ENCODE assay signal across 1 cellular context in the genomic region with DNA sequence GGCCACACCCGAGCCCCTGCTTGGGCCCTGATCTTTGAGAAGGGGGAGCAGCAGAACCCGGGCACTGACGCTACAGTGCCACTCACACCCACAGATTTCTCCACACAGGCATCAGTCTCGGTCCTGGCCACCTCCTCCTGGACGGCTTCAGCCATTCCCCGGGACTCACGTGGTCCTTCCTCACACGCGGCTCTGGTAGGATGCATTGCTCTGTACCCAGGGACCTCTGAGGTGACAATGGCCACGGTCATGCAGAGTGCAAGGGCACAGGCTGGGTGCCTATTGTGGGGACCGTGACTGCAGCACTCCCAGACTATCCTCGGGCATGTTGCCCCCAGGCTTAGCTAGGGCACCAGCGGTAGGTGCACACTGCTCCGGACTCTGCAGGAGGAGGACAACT.
TF ChIP-seq lines count a peak whose summit lies in the region.

No MANE protein-coding gene starts in this region.

TF ChIP-seq in WTC11, 78 proteins besides CTCF, POLR2A, EP300 and RAD21 (continued from another document):
- TF ChIP-seq, protein P1, sequence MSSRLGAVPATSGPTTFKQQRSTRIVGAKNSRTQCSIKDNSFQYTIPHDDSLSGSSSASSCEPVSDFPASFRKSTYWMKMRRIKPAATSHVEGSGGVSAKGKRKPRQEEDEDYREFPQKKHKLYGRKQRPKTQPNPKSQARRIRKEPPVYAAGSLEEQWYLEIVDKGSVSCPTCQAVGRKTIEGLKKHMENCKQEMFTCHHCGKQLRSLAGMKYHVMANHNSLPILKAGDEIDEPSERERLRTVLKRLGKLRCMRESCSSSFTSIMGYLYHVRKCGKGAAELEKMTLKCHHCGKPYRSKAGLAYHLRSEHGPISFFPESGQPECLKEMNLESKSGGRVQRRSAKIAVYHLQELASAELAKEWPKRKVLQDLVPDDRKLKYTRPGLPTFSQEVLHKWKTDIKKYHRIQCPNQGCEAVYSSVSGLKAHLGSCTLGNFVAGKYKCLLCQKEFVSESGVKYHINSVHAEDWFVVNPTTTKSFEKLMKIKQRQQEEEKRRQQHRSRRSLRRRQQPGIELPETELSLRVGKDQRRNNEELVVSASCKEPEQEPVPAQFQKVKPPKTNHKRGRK (CRISPR knock-in tag; IDR thresholded peaks at IDR 0.05; ENCODE audit: borderline replicate concordance): no peak
- TF ChIP-seq ZNF121 (CRISPR knock-in tag; IDR thresholded peaks at IDR 0.05) (no peak), NFE2L1 (CRISPR knock-in tag; IDR thresholded peaks at IDR 0.05) (no peak), ZNF138 (CRISPR knock-in tag; conservative IDR thresholded peaks at IDR 0.05) (no peak), TEAD1 (CRISPR knock-in tag; IDR thresholded peaks at IDR 0.05) (no peak), ESRRA (CRISPR knock-in tag; IDR thresholded peaks at IDR 0.05; ENCODE audit: borderline replicate concordance) (no peak)
- TF ChIP-seq, protein P2, sequence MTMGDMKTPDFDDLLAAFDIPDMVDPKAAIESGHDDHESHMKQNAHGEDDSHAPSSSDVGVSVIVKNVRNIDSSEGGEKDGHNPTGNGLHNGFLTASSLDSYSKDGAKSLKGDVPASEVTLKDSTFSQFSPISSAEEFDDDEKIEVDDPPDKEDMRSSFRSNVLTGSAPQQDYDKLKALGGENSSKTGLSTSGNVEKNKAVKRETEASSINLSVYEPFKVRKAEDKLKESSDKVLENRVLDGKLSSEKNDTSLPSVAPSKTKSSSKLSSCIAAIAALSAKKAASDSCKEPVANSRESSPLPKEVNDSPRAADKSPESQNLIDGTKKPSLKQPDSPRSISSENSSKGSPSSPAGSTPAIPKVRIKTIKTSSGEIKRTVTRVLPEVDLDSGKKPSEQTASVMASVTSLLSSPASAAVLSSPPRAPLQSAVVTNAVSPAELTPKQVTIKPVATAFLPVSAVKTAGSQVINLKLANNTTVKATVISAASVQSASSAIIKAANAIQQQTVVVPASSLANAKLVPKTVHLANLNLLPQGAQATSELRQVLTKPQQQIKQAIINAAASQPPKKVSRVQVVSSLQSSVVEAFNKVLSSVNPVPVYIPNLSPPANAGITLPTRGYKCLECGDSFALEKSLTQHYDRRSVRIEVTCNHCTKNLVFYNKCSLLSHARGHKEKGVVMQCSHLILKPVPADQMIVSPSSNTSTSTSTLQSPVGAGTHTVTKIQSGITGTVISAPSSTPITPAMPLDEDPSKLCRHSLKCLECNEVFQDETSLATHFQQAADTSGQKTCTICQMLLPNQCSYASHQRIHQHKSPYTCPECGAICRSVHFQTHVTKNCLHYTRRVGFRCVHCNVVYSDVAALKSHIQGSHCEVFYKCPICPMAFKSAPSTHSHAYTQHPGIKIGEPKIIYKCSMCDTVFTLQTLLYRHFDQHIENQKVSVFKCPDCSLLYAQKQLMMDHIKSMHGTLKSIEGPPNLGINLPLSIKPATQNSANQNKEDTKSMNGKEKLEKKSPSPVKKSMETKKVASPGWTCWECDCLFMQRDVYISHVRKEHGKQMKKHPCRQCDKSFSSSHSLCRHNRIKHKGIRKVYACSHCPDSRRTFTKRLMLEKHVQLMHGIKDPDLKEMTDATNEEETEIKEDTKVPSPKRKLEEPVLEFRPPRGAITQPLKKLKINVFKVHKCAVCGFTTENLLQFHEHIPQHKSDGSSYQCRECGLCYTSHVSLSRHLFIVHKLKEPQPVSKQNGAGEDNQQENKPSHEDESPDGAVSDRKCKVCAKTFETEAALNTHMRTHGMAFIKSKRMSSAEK (CRISPR knock-in tag; IDR thresholded peaks at IDR 0.05; ENCODE audit: borderline replicate concordance): no peak
